Comparison of ENCODE assay signal across 20 cellular contexts in genomic region chr2:110720547-110720946, GRCh38. TPM values are rescaled to one million over a fixed set of nuclear protein-coding genes. Genes with fewer than 3 reads are reported as not detected.
"Had no signal": no experiment of that assay in that cellular context is flagged by ENCODE, and none has a peak within 500 bp of the region (broad histone marks: within the 10 kb centered on the region; RNA-seq: fewer than 3 reads in every experiment).

No MANE protein-coding gene starts in this region.

- H3K36me3 ChIP-seq: colonic mucosa, neutrophil, upper lobe of left lung, vagina had no signal

- DNase-seq: cerebellar nuclear complex; colonic mucosa; dermis blood vessel endothelial cell; foreskin melanocyte; islet precursor cell; mammary epithelial cell; mucosa of descending colon; naive thymus-derived CD8-positive, alpha-beta T cell; psoas muscle; retina; small intestine; stimulated activated CD4-positive, alpha-beta T cell treated with anti-CD3 and anti-CD28 coated beads, Interleukin-12 subunit alpha, Interleukin-12 subunit beta, amount 100 ng/mL, for 4 hours; stimulated activated naive CD4-positive, alpha-beta T cell treated with Interleukin-2 at 50 U/mL for 16 hours; upper lobe of left lung had no signal

- H3K9me3 ChIP-seq: colonic mucosa, mucosa of descending colon, neutrophil, psoas muscle, upper lobe of left lung, vagina had no signal

- H3K4me1 ChIP-seq: colonic mucosa, psoas muscle had no signal

- FAIRE-seq: small intestine had no signal

- H3K27ac ChIP-seq: colonic mucosa, neutrophil, psoas muscle, upper lobe of left lung, vagina had no signal

- H3K27me3 ChIP-seq: colonic mucosa, neutrophil, upper lobe of left lung, vagina had no signal

- ATAC-seq: mucosa of descending colon; naive thymus-derived CD8-positive, alpha-beta T cell; psoas muscle had no signal

- H3K4me3 ChIP-seq: colonic mucosa, mucosa of descending colon, psoas muscle, upper lobe of left lung, vagina had no signal

RNA-seq across cellular contexts. Expression of gene ACOXL, which starts 11.8 kb away (rescaled TPM):
- total RNA-seq: dermis blood vessel endothelial cell; glomerular endothelial cell; lower leg skin; naive thymus-derived CD8-positive, alpha-beta T cell; osteoblast; psoas muscle; vagina had no signal
- polyA plus RNA-seq: naive thymus-derived CD8-positive, alpha-beta T cell; neural cell had no signal
